In genomic region chr14:67562776-67563150, GRCh38 we compare ENCODE assay signal across 19 cellular contexts. TPM values are rescaled to one million over a fixed set of nuclear protein-coding genes. Genes with fewer than 3 reads are reported as not detected.
A peak's percentile ranks its signal among the peaks of the same experiment; 100 is the strongest.
DNase-seq lines count a peak whose midpoint lies in the region; ATAC-seq, FAIRE-seq and TF ChIP-seq lines count a peak whose summit lies in the region.
"Had no signal": no experiment of that assay in that cellular context is flagged by ENCODE, and none has a peak within 500 bp of the region (broad histone marks: within the 10 kb centered on the region; RNA-seq: fewer than 3 reads in every experiment).

No MANE protein-coding gene starts in this region.

- H3K27me3 ChIP-seq in neuronal stem cell (ENCODE audit: control insufficient read depth in 3 of 3, insufficient read depth in 3 of 3, low read depth in 1 of 3, low read length in 3 of 3) (no peaks in the 10 kb centered on the region), thyroid gland (no peaks in the 10 kb centered on the region), uterus (no peaks in the 10 kb centered on the region)

- peak overlapping the region; percentile 3 for H3K23ac ChIP-seq in neuronal stem cell (ENCODE audit: low read depth, low read length, poor library complexity)

- H3K4me1 ChIP-seq in neuronal stem cell (ENCODE audit: control insufficient read depth in 2 of 2, insufficient read depth in 1 of 2, low read depth in 1 of 2, low read length in 2 of 2) (peaks cover 0 to 8% of the 10 kb centered on the region in 2 donors), thyroid gland (peaks cover 40 to 43% of the 10 kb centered on the region in 2 donors), uterus (no peaks in the 10 kb centered on the region)
- H3K4me1 ChIP-seq: A549 had no signal

- no peak overlapping the region for H2AK5ac ChIP-seq in neuronal stem cell (ENCODE audit: low read depth, low read length)

- no peak overlapping the region for H3K9ac ChIP-seq in neuronal stem cell (ENCODE audit: low read depth, low read length, poor library complexity)

- H3K4me3 Mint-ChIP-seq in activated naive CD8-positive, alpha-beta T cell treated with anti-CD3 and anti-CD28 coated beads, Interleukin-2, amount 10 ng/mL, durations not matched to agents 7 days and 5 days: no peak overlapping the region
- no peak overlapping the region for H3K4me3 Mint-ChIP-seq in activated naive CD8-positive, alpha-beta T cell treated with anti-CD3 and anti-CD28 coated beads, Interleukin-2, amount 50 U/mL, for 24 hours
- H3K4me3 Mint-ChIP-seq: CD4-positive, alpha-beta T cell; GM23338 had no signal

- no peak overlapping the region for H4K91ac ChIP-seq in neuronal stem cell (ENCODE audit: low read depth, low read length, poor library complexity)

- H4K8ac ChIP-seq in neuronal stem cell (ENCODE audit: low read depth, low read length): no peak overlapping the region

- no peak overlapping the region for H3K14ac ChIP-seq in neuronal stem cell (ENCODE audit: low read length)

- no peak overlapping the region for H3K4ac ChIP-seq in neuronal stem cell (ENCODE audit: low read length)

- peak; percentile 21 for DNase-seq in activated naive CD8-positive, alpha-beta T cell treated with anti-CD3 and anti-CD28 coated beads, Interleukin-2, amount 10 ng/mL, durations not matched to agents 7 days and 5 days
- no peak for DNase-seq in activated naive CD8-positive, alpha-beta T cell treated with anti-CD3 and anti-CD28 coated beads, Interleukin-2, amount 50 U/mL, for 24 hours
- DNase-seq in neuronal stem cell (ENCODE audit: low spot score) (no peak), thyroid gland (no peak), NCI-H1417 (lab: John Stamatoyannopoulos, UW) (no peak), D721Med (ENCODE audit: insufficient read length, low spot score) (no peak), uterus (no peak)
- DNase-seq: AML-193; Caco-2; CD4-positive, alpha-beta T cell; DMS153; HCEC 1CT had no signal

- H3K27me3 Mint-ChIP-seq in activated naive CD8-positive, alpha-beta T cell treated with anti-CD3 and anti-CD28 coated beads, Interleukin-2, amount 10 ng/mL, durations not matched to agents 7 days and 5 days: no peaks in the 10 kb centered on the region
- no peaks in the 10 kb centered on the region for H3K27me3 Mint-ChIP-seq in activated naive CD8-positive, alpha-beta T cell treated with anti-CD3 and anti-CD28 coated beads, Interleukin-2, amount 50 U/mL, for 24 hours
- H3K27me3 Mint-ChIP-seq: CD4-positive, alpha-beta T cell had no signal

- no peak overlapping the region for H2BK12ac ChIP-seq in neuronal stem cell (ENCODE audit: low read length)

- POLR2A ChIA-PET in activated naive CD8-positive, alpha-beta T cell treated with anti-CD3 and anti-CD28 coated beads, Interleukin-2, amount 10 ng/mL, durations not matched to agents 7 days and 5 days (lab: Charles Lee): interaction anchor here (1.1 kb wide), 1 partner anchor 127 kb away, joined by 3 read pairs; no protein-coding TSS in a partner anchor

- no peak overlapping the region for H3K18ac ChIP-seq in neuronal stem cell (ENCODE audit: low read length)

- FAIRE-seq in D721Med (lab: Jason Lieb, UNC): no peak
- FAIRE-seq: A549, G401.6, GM12891, H54 had no signal

- H2BK5ac ChIP-seq in neuronal stem cell (ENCODE audit: low read length): no peak overlapping the region

- H3K4me1 Mint-ChIP-seq in activated naive CD8-positive, alpha-beta T cell treated with anti-CD3 and anti-CD28 coated beads, Interleukin-2, amount 10 ng/mL, durations not matched to agents 7 days and 5 days: peaks cover 11% of the 10 kb centered on the region
- H3K4me1 Mint-ChIP-seq in activated naive CD8-positive, alpha-beta T cell treated with anti-CD3 and anti-CD28 coated beads, Interleukin-2, amount 50 U/mL, for 24 hours: peaks cover 2% of the 10 kb centered on the region

- ATAC-seq in activated naive CD8-positive, alpha-beta T cell treated with anti-CD3 and anti-CD28 coated beads, Interleukin-2, amount 10 ng/mL, durations not matched to agents 7 days and 5 days (ENCODE audit: low read depth): no peak
- ATAC-seq in activated naive CD8-positive, alpha-beta T cell treated with anti-CD3 and anti-CD28 coated beads, Interleukin-2, amount 50 U/mL, for 24 hours: no peak
- ATAC-seq: A549, GM23338 had no signal

- peaks cover 2% of the 10 kb centered on the region for H3K79me1 ChIP-seq in neuronal stem cell (ENCODE audit: low read depth, low read length)

- intact Hi-C loops in thyroid gland (cut with DNase I): no loop called here
- intact Hi-C loops in uterus (cut with DNase I; ENCODE audit: low total_unique reads): no loop called here

- peaks cover 0 to 5% of the 10 kb centered on the region in 2 donors for H3K36me3 ChIP-seq in neuronal stem cell (replicated peaks in 1 of 2; ENCODE audit: control insufficient read depth in 2 of 2, insufficient read depth in 2 of 2, low read length in 2 of 2)
- H3K36me3 ChIP-seq in thyroid gland: peaks cover 36 to 42% of the 10 kb centered on the region in 2 donors
- no peaks in the 10 kb centered on the region for H3K36me3 ChIP-seq in uterus

- H3K4me2 ChIP-seq in neuronal stem cell (ENCODE audit: insufficient read depth, low read length, poor library complexity, severe bottlenecking): no peak overlapping the region
- H3K4me2 ChIP-seq: A549, GM23338 had no signal

- H3K4me3 ChIP-seq in neuronal stem cell (ENCODE audit: low read length in 2 of 2): no peak overlapping the region
- H3K4me3 ChIP-seq in thyroid gland (replicated peaks in 1 of 3): no peak overlapping the region
- H3K4me3 ChIP-seq in uterus: no peak overlapping the region
- H3K4me3 ChIP-seq: A549, GM23338 had no signal

- H3K9me3 Mint-ChIP-seq in activated naive CD8-positive, alpha-beta T cell treated with anti-CD3 and anti-CD28 coated beads, Interleukin-2, amount 10 ng/mL, durations not matched to agents 7 days and 5 days: no peaks in the 10 kb centered on the region
- H3K9me3 Mint-ChIP-seq in activated naive CD8-positive, alpha-beta T cell treated with anti-CD3 and anti-CD28 coated beads, Interleukin-2, amount 50 U/mL, for 24 hours: no peaks in the 10 kb centered on the region
- H3K9me3 Mint-ChIP-seq: CD4-positive, alpha-beta T cell; GM23338 had no signal

- H3K27ac Mint-ChIP-seq in activated naive CD8-positive, alpha-beta T cell treated with anti-CD3 and anti-CD28 coated beads, Interleukin-2, amount 10 ng/mL, durations not matched to agents 7 days and 5 days: no peak overlapping the region
- H3K27ac Mint-ChIP-seq in activated naive CD8-positive, alpha-beta T cell treated with anti-CD3 and anti-CD28 coated beads, Interleukin-2, amount 50 U/mL, for 24 hours: no peak overlapping the region
- H3K27ac Mint-ChIP-seq: CD4-positive, alpha-beta T cell; GM23338 had no signal

- no peak overlapping the region for H2BK120ac ChIP-seq in neuronal stem cell (ENCODE audit: low read depth, low read length)

- TF ChIP-seq POLR2A in thyroid gland (IDR thresholded peaks at IDR 0.05) (no peak), uterus (IDR thresholded peaks at IDR 0.05) (no peak)

- H3K27ac ChIP-seq in neuronal stem cell (replicated peaks; ENCODE audit: low read length) (no peak overlapping the region), thyroid gland (peak overlapping the region in 2 of 3 donors; percentile 74 to 79), uterus (no peak overlapping the region)
- H3K27ac ChIP-seq: 22Rv1, A549, C4-2B had no signal

- TF ChIP-seq CTCF in thyroid gland (IDR thresholded peaks at IDR 0.05) (no peak), D721Med (IDR thresholded peaks at IDR 0.05; ENCODE audit: insufficient read depth, missing control alignments) (no peak), uterus (IDR thresholded peaks at IDR 0.05) (no peak)

- H2BK15ac ChIP-seq in neuronal stem cell (ENCODE audit: low read length): no peak overlapping the region

- H2AFZ ChIP-seq in neuronal stem cell (ENCODE audit: low read length): no peak overlapping the region
- H2AFZ ChIP-seq: GM23338 had no signal

- no CpG with 5 or more reads among the region's 5 CpGs for WGBS in neuronal stem cell (ENCODE audit: extremely low coverage in 2 of 2, insufficient read length in 2 of 2, insufficient replicate concordance in 1 of 2), 2 donors
- 95 to 100% methylated on average over 5 of the region's 5 CpGs for WGBS in thyroid gland, 2 donors

- no peaks in the 10 kb centered on the region for H3K36me3 Mint-ChIP-seq in activated naive CD8-positive, alpha-beta T cell treated with anti-CD3 and anti-CD28 coated beads, Interleukin-2, amount 10 ng/mL, durations not matched to agents 7 days and 5 days
- no peaks in the 10 kb centered on the region for H3K36me3 Mint-ChIP-seq in activated naive CD8-positive, alpha-beta T cell treated with anti-CD3 and anti-CD28 coated beads, Interleukin-2, amount 50 U/mL, for 24 hours (ENCODE audit: low read depth)

- no peaks in the 10 kb centered on the region for H3K9me3 ChIP-seq in neuronal stem cell (replicated peaks in 1 of 2; ENCODE audit: control insufficient read depth in 2 of 2, insufficient read depth in 1 of 2, low read depth in 1 of 2, low read length in 2 of 2)
- no peaks in the 10 kb centered on the region for H3K9me3 ChIP-seq in thyroid gland
- H3K9me3 ChIP-seq in uterus: no peaks in the 10 kb centered on the region
- H3K9me3 ChIP-seq: A549, Caco-2 had no signal

RNA-seq across cellular contexts. Expression of gene PLEKHH1, which starts 29.7 kb away (rescaled TPM):
- total RNA-seq in activated naive CD8-positive, alpha-beta T cell treated with anti-CD3 and anti-CD28 coated beads, Interleukin-2, amount 10 ng/mL, durations not matched to agents 7 days and 5 days: 1 to 10 TPM in 1 of 2 experiments, under 1 TPM in 1; 0.68 to 1.0 TPM
- polyA plus RNA-seq in neuronal stem cell (2013, experiment 1 of 2): 7.7 TPM
- polyA plus RNA-seq in neuronal stem cell (2013, experiment 2 of 2): 8.2 TPM
- 100 to 1,000 TPM; 225 to 336 (median 241) TPM for total RNA-seq in thyroid gland
- total RNA-seq in uterus: 1 to 10 TPM in 3 of 4 donors, under 1 TPM in 1; 0.29 to 8.0 (median 4.9) TPM

RNA-seq across cellular contexts. Expression of gene PIGH, which starts 37.3 kb away (rescaled TPM):
- 10 to 100 TPM; 22.9 to 24.9 TPM for total RNA-seq in activated naive CD8-positive, alpha-beta T cell treated with anti-CD3 and anti-CD28 coated beads, Interleukin-2, amount 10 ng/mL, durations not matched to agents 7 days and 5 days
- polyA plus RNA-seq in neuronal stem cell (2013, experiment 1 of 2): 9.3 TPM
- polyA plus RNA-seq in neuronal stem cell (2013, experiment 2 of 2): 9.9 TPM
- 100 to 1,000 TPM in 1 of 4 donors, 10 to 100 TPM in 3; 43.0 to 103 (median 63.1) TPM for total RNA-seq in thyroid gland
- total RNA-seq in uterus: 10 to 100 TPM; 12.8 to 27.1 (median 14.0) TPM

RNA-seq across cellular contexts. Expression of gene ARG2, which starts 57.0 kb away (rescaled TPM):
- total RNA-seq in activated naive CD8-positive, alpha-beta T cell treated with anti-CD3 and anti-CD28 coated beads, Interleukin-2, amount 10 ng/mL, durations not matched to agents 7 days and 5 days: 1 to 10 TPM; 1.3 to 2.6 TPM
- polyA plus RNA-seq in neuronal stem cell (2013, experiment 1 of 2): 49.2 TPM
- polyA plus RNA-seq in neuronal stem cell (2013, experiment 2 of 2): 50.1 TPM
- total RNA-seq in thyroid gland (100 to 1,000 TPM in 2 of 4 donors, 10 to 100 TPM in 2; 76.1 to 160 (median 95.0) TPM), uterus (1 to 10 TPM in 2 of 4 donors, under 1 TPM in 1, not detected in 1; 0.51 to 3.7 (median 2.8) TPM)

Comparison
In these comparisons a context has a peak if more than half of its experiments do, and no peak if none do; other contexts are left out.
1. H3K27ac ChIP-seq: peak in thyroid gland (2 of 3); none in neuronal stem cell (single experiment) and uterus (0 of 2).
2. RNA of gene PLEKHH1, which starts 29.7 kb away (total RNA-seq): 225 to 336 TPM in thyroid gland; 0.29 to 8.0 TPM in uterus and 0.68 to 1.0 TPM in activated naive CD8-positive, alpha-beta T cell treated with anti-CD3 and anti-CD28 coated beads, Interleukin-2, amount 10 ng/mL, durations not matched to agents 7 days and 5 days; every median in the first group is over 10 times any median in the second.
3. RNA of gene ARG2, which starts 57.0 kb away (total RNA-seq): 76.1 to 160 TPM in thyroid gland; 0.51 to 3.7 TPM in uterus and 1.3 to 2.6 TPM in activated naive CD8-positive, alpha-beta T cell treated with anti-CD3 and anti-CD28 coated beads, Interleukin-2, amount 10 ng/mL, durations not matched to agents 7 days and 5 days; every median in the first group is over 10 times any median in the second.